Comparison of ENCODE assay signal across 21 cellular contexts in the genomic region with DNA sequence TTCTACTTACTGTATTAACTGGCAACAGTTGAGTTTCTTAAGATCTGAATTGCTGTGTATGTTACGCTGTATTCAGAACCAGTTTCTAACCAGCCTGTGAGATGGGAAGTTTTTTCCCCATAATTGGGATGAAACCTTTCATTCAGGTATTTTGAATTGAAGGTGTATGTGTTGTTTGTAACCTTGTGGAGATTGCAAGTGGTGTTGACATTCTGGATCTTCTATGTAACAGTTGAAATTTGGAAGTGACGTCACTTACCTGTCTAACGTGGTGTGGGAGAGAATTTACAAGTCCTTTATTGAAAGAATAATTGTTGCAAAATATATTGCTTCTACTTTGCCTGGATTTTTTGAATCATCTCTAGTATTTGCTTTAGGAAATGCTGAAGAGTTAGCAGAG. TPM values are rescaled to one million over a fixed set of nuclear protein-coding genes. Genes with fewer than 3 reads are reported as not detected.
DNase-seq lines count a peak whose midpoint lies in the region; ATAC-seq and TF ChIP-seq lines count a peak whose summit lies in the region.
"Had no signal": no experiment of that assay in that cellular context is flagged by ENCODE, and none has a peak within 500 bp of the region (broad histone marks: within the 10 kb centered on the region; RNA-seq: fewer than 3 reads in every experiment).

No MANE protein-coding gene starts in this region.

- CTCF ChIA-PET in activated CD8-positive, alpha-beta memory T cell treated with anti-CD3 and anti-CD28 coated beads, Interleukin-2, amount 10 ng/mL, durations not matched to agents 7 days and 5 days (lab: Charles Lee) = no interaction called here

- no peaks in the 10 kb centered on the region for H3K9me2 ChIP-seq in MM.1S (replicated peaks; ENCODE audit: insufficient read depth, low read length)
- H3K9me2 ChIP-seq: SK-N-SH had no signal

- H3K4me1 ChIP-seq in MM.1S (ENCODE audit: low read length) (peaks cover 29% of the 10 kb centered on the region), neural progenitor cell (peaks cover 21% of the 10 kb centered on the region)

- no peak overlapping the region for H3K4me3 ChIP-seq in MM.1S (ENCODE audit: low read length)
- H3K4me3 ChIP-seq in neural progenitor cell = no peak overlapping the region
- H3K4me3 ChIP-seq: sigmoid colon, upper lobe of right lung had no signal

- H3K27ac Mint-ChIP-seq in activated CD8-positive, alpha-beta memory T cell treated with anti-CD3 and anti-CD28 coated beads, Interleukin-2, amount 10 ng/mL, durations not matched to agents 7 days and 5 days = peak overlapping the region; percentile 21
- H3K27ac Mint-ChIP-seq in activated T-helper 17 cell treated with anti-CD3 and anti-CD28 coated beads, Interleukin-2, amount 50 U/mL, for 72 hours = no peak overlapping the region
- peak overlapping the region; percentile 70 for H3K27ac Mint-ChIP-seq in stimulated activated effector memory CD8-positive, alpha-beta T cell treated with anti-CD3 and anti-CD28 coated beads, Interleukin-12 subunit alpha, Interleukin-12 subunit beta, amount 100 ng/mL, for 72 hours
- no peak overlapping the region for H3K27ac Mint-ChIP-seq in neural progenitor cell

- ATAC-seq in activated CD8-positive, alpha-beta memory T cell treated with anti-CD3 and anti-CD28 coated beads, Interleukin-2, amount 10 ng/mL, durations not matched to agents 7 days and 5 days = no peak
- ATAC-seq in activated T-helper 17 cell treated with anti-CD3 and anti-CD28 coated beads, Interleukin-2, amount 50 U/mL, for 72 hours (replicated peaks) = no peak
- ATAC-seq in stimulated activated effector memory CD8-positive, alpha-beta T cell treated with anti-CD3 and anti-CD28 coated beads, Interleukin-12 subunit alpha, Interleukin-12 subunit beta, amount 100 ng/mL, for 72 hours = no peak
- ATAC-seq: foreskin keratinocyte, natural killer cell, upper lobe of right lung had no signal

- H3K27me3 ChIP-seq in MM.1S (replicated peaks; ENCODE audit: insufficient read depth, low read length) (no peaks in the 10 kb centered on the region), neural progenitor cell (no peaks in the 10 kb centered on the region)
- H3K27me3 ChIP-seq: foreskin keratinocyte, sigmoid colon, upper lobe of right lung had no signal

- no peak overlapping the region for H3K4me3 Mint-ChIP-seq in activated CD8-positive, alpha-beta memory T cell treated with anti-CD3 and anti-CD28 coated beads, Interleukin-2, amount 10 ng/mL, durations not matched to agents 7 days and 5 days
- H3K4me3 Mint-ChIP-seq in activated T-helper 17 cell treated with anti-CD3 and anti-CD28 coated beads, Interleukin-2, amount 50 U/mL, for 72 hours = peak overlapping the region; percentile 100
- H3K4me3 Mint-ChIP-seq in stimulated activated effector memory CD8-positive, alpha-beta T cell treated with anti-CD3 and anti-CD28 coated beads, Interleukin-12 subunit alpha, Interleukin-12 subunit beta, amount 100 ng/mL, for 72 hours = no peak overlapping the region
- H3K4me3 Mint-ChIP-seq in neural progenitor cell = no peak overlapping the region

- TF ChIP-seq CTCF in MM.1S (IDR thresholded peaks at IDR 0.05; ENCODE audit: low read length) = no peak
- no peak for TF ChIP-seq CTCF in neural progenitor cell (IDR thresholded peaks at IDR 0.05)

- H3K9me3 Mint-ChIP-seq in activated CD8-positive, alpha-beta memory T cell treated with anti-CD3 and anti-CD28 coated beads, Interleukin-2, amount 10 ng/mL, durations not matched to agents 7 days and 5 days (ENCODE audit: low read depth) = no peaks in the 10 kb centered on the region
- peaks cover 3% of the 10 kb centered on the region for H3K9me3 Mint-ChIP-seq in activated T-helper 17 cell treated with anti-CD3 and anti-CD28 coated beads, Interleukin-2, amount 50 U/mL, for 72 hours
- H3K9me3 Mint-ChIP-seq in stimulated activated effector memory CD8-positive, alpha-beta T cell treated with anti-CD3 and anti-CD28 coated beads, Interleukin-12 subunit alpha, Interleukin-12 subunit beta, amount 100 ng/mL, for 72 hours = no peaks in the 10 kb centered on the region
- no peaks in the 10 kb centered on the region for H3K9me3 Mint-ChIP-seq in neural progenitor cell
- H3K9me3 Mint-ChIP-seq: natural killer cell had no signal

- H3K36me3 Mint-ChIP-seq in activated CD8-positive, alpha-beta memory T cell treated with anti-CD3 and anti-CD28 coated beads, Interleukin-2, amount 10 ng/mL, durations not matched to agents 7 days and 5 days = peaks cover 51% of the 10 kb centered on the region
- H3K36me3 Mint-ChIP-seq in activated T-helper 17 cell treated with anti-CD3 and anti-CD28 coated beads, Interleukin-2, amount 50 U/mL, for 72 hours (ENCODE audit: low read depth) = peaks cover 57% of the 10 kb centered on the region
- H3K36me3 Mint-ChIP-seq in stimulated activated effector memory CD8-positive, alpha-beta T cell treated with anti-CD3 and anti-CD28 coated beads, Interleukin-12 subunit alpha, Interleukin-12 subunit beta, amount 100 ng/mL, for 72 hours = peaks cover 80% of the 10 kb centered on the region
- peaks cover 38% of the 10 kb centered on the region for H3K36me3 Mint-ChIP-seq in neural progenitor cell

- peaks cover 72% of the 10 kb centered on the region for H3K4me1 Mint-ChIP-seq in activated CD8-positive, alpha-beta memory T cell treated with anti-CD3 and anti-CD28 coated beads, Interleukin-2, amount 10 ng/mL, durations not matched to agents 7 days and 5 days
- peaks cover 44% of the 10 kb centered on the region for H3K4me1 Mint-ChIP-seq in activated T-helper 17 cell treated with anti-CD3 and anti-CD28 coated beads, Interleukin-2, amount 50 U/mL, for 72 hours
- H3K4me1 Mint-ChIP-seq in stimulated activated effector memory CD8-positive, alpha-beta T cell treated with anti-CD3 and anti-CD28 coated beads, Interleukin-12 subunit alpha, Interleukin-12 subunit beta, amount 100 ng/mL, for 72 hours = peaks cover 77% of the 10 kb centered on the region
- peaks cover 43% of the 10 kb centered on the region for H3K4me1 Mint-ChIP-seq in neural progenitor cell

- no peaks in the 10 kb centered on the region for H4K20me1 ChIP-seq in MM.1S (ENCODE audit: insufficient read depth, low read length)
- H4K20me1 ChIP-seq in neural progenitor cell (ENCODE audit: low read depth) = peaks cover 72% of the 10 kb centered on the region

- no peak overlapping the region for H2AFZ ChIP-seq in MM.1S (ENCODE audit: low read length)
- H2AFZ ChIP-seq in neural progenitor cell (replicated peaks) = no peak overlapping the region

- peaks cover 30% of the 10 kb centered on the region for H3K79me2 ChIP-seq in MM.1S (ENCODE audit: low read length)
- peaks cover 44% of the 10 kb centered on the region for H3K79me2 ChIP-seq in neural progenitor cell (ENCODE audit: low read depth)

- no peaks in the 10 kb centered on the region for H3K9me3 ChIP-seq in MM.1S (replicated peaks; ENCODE audit: insufficient read depth, low read length)
- no peaks in the 10 kb centered on the region for H3K9me3 ChIP-seq in neural progenitor cell (ENCODE audit: low read depth)
- H3K9me3 ChIP-seq: sigmoid colon, SK-N-SH, upper lobe of right lung had no signal

- H3K27ac ChIP-seq in MM.1S (ENCODE audit: low read length) = peak overlapping the region; percentile 76; the same call in 1 of the 2 replicates
- no peak overlapping the region for H3K27ac ChIP-seq in neural progenitor cell
- H3K27ac ChIP-seq: foreskin keratinocyte, sigmoid colon, upper lobe of right lung had no signal

- H3K4me2 ChIP-seq in MM.1S (ENCODE audit: low read depth, low read length) (peak overlapping the region; percentile 29; the same call in 1 of the 2 replicates), neural progenitor cell (no peak overlapping the region)
- H3K4me2 ChIP-seq: SK-N-SH had no signal

- H3K9ac ChIP-seq in MM.1S (ENCODE audit: low read length) (no peak overlapping the region), neural progenitor cell (no peak overlapping the region)
- H3K9ac ChIP-seq: SK-N-SH had no signal

- no peaks in the 10 kb centered on the region; the same call in 1 of the 2 replicates for H3K36me3 ChIP-seq in MM.1S (replicated peaks; ENCODE audit: insufficient read depth, low read length)
- H3K36me3 ChIP-seq in neural progenitor cell = peaks cover 35% of the 10 kb centered on the region

- H3K27me3 Mint-ChIP-seq in activated CD8-positive, alpha-beta memory T cell treated with anti-CD3 and anti-CD28 coated beads, Interleukin-2, amount 10 ng/mL, durations not matched to agents 7 days and 5 days = no peaks in the 10 kb centered on the region
- no peaks in the 10 kb centered on the region for H3K27me3 Mint-ChIP-seq in activated T-helper 17 cell treated with anti-CD3 and anti-CD28 coated beads, Interleukin-2, amount 50 U/mL, for 72 hours
- peaks cover 11% of the 10 kb centered on the region for H3K27me3 Mint-ChIP-seq in neural progenitor cell (ENCODE audit: insufficient read depth, low read depth)

- H3F3A ChIP-seq in MM.1S (ENCODE audit: insufficient read depth, low read length) (peaks cover 39% of the 10 kb centered on the region), neural progenitor cell (ENCODE audit: low read depth) (peaks cover 73% of the 10 kb centered on the region)

- no peak for DNase-seq in activated CD8-positive, alpha-beta memory T cell treated with anti-CD3 and anti-CD28 coated beads, Interleukin-2, amount 10 ng/mL, durations not matched to agents 7 days and 5 days
- no peak for DNase-seq in activated CD8-positive, alpha-beta memory T cell treated with anti-CD3 and anti-CD28 coated beads for 24 hours
- DNase-seq in MM.1S (no peak), neural progenitor cell (ENCODE audit: low spot score) (no peak), NCI-H748 treated with DMSO at 0.1 percent for 48 hours (lab: John Stamatoyannopoulos, UW) (no peak), NOMO-1 (lab: John Stamatoyannopoulos, UW; ENCODE audit: unreplicated experiment in 2 of 2) (no peak)
- DNase-seq in stimulated activated effector memory CD8-positive, alpha-beta T cell treated with anti-CD3 and anti-CD28 coated beads, Interleukin-12 subunit alpha, Interleukin-12 subunit beta, amount 100 ng/mL, for 72 hours (ENCODE audit: low spot score in 2 of 2) = no peak
- DNase-seq: effector CD8-positive, alpha-beta T cell; foreskin keratinocyte; left colon; midbrain; natural killer cell; NCI-H510A treated with DMSO at 0.1 percent for 48 hours; RPMI8226; SK-N-SH; stimulated activated CD8-positive, alpha-beta memory T cell treated with anti-CD3 and anti-CD28 coated beads, Interleukin-4, amount 100 ng/mL, for 48 hours; substantia nigra; T1000; upper lobe of right lung had no signal

RNA-seq across cellular contexts. Expression of a gene that starts 5.5 kb away (rescaled TPM):
- 1,000 to 10,000 TPM; 1,047 to 1,473 TPM for total RNA-seq in activated CD8-positive, alpha-beta memory T cell treated with anti-CD3 and anti-CD28 coated beads, Interleukin-2, amount 10 ng/mL, durations not matched to agents 7 days and 5 days
- total RNA-seq in activated T-helper 17 cell treated with anti-CD3 and anti-CD28 coated beads, Interleukin-2, amount 50 U/mL, for 72 hours = 1,000 to 10,000 TPM; 1,449 to 2,120 TPM
- total RNA-seq in neural progenitor cell (ENCODE audit: low replicate concordance) = 699 and 1,370 TPM in 2 replicates

RNA-seq across cellular contexts. Expression of a gene that starts 38.3 kb away (rescaled TPM):
- total RNA-seq in activated CD8-positive, alpha-beta memory T cell treated with anti-CD3 and anti-CD28 coated beads, Interleukin-2, amount 10 ng/mL, durations not matched to agents 7 days and 5 days = 10 to 100 TPM; 17.2 to 17.8 TPM
- total RNA-seq in activated T-helper 17 cell treated with anti-CD3 and anti-CD28 coated beads, Interleukin-2, amount 50 U/mL, for 72 hours = 10 to 100 TPM; 16.5 to 18.2 TPM
- total RNA-seq in neural progenitor cell (ENCODE audit: low replicate concordance) = 36.7 and 44.0 TPM in 2 replicates

Comparison
In these comparisons a context has a peak if more than half of its experiments do, and no peak if none do; other contexts are left out.
1. H3K27ac Mint-ChIP-seq: peak in activated CD8-positive, alpha-beta memory T cell treated with anti-CD3 and anti-CD28 coated beads, Interleukin-2, amount 10 ng/mL, durations not matched to agents 7 days and 5 days (single experiment) and stimulated activated effector memory CD8-positive, alpha-beta T cell treated with anti-CD3 and anti-CD28 coated beads, Interleukin-12 subunit alpha, Interleukin-12 subunit beta, amount 100 ng/mL, for 72 hours (single experiment); none in activated T-helper 17 cell treated with anti-CD3 and anti-CD28 coated beads, Interleukin-2, amount 50 U/mL, for 72 hours (single experiment) and neural progenitor cell (single experiment).